In the genomic region with DNA sequence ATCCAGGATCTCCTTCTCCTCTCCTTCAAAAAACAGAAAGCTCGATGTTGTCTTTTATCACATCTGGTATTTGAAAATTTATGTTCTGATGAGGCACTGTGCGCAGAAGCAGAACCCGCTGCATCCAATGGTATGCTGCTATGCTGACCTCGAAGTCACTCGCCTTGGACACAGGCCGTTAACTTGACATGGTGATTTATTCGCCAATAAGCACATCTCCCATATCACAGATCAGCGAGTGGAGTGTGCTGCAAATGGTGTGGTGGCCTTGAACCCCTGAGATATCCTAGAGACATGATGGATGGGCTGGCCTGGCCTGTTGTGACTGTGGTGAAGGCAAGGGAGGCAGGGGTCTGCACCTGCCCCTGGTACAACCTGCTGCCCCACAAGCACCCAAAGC, we compare ENCODE assay signal across 19 cellular contexts.
A peak's percentile ranks its signal among the peaks of the same experiment; 100 is the strongest.
DNase-seq lines count a peak whose midpoint lies in the region; ATAC-seq and TF ChIP-seq lines count a peak whose summit lies in the region.
"Had no signal": no experiment of that assay in that cellular context is flagged by ENCODE, and none has a peak within 500 bp of the region (broad histone marks: within the 10 kb centered on the region; RNA-seq: fewer than 3 reads in every experiment).

No MANE protein-coding gene starts in this region.

- no peaks in the 10 kb centered on the region for H3K4me1 ChIP-seq in neuronal stem cell (ENCODE audit: control insufficient read depth in 2 of 2, insufficient read depth in 1 of 2, low read depth in 1 of 2, low read length in 2 of 2)
- H3K4me1 ChIP-seq in upper lobe of right lung, result no peaks in the 10 kb centered on the region
- H3K4me1 ChIP-seq: A549; BLaER1 treated with 17β-estradiol and CSF1 and Interleukin-3, amounts not matched to agents 10 nM and 100 nM; Caco-2 had no signal

- no peak overlapping the region for H2BK5ac ChIP-seq in neuronal stem cell (ENCODE audit: low read length)

- WGBS in neuronal stem cell (ENCODE audit: extremely low coverage in 2 of 2, insufficient read length in 2 of 2, insufficient replicate concordance in 1 of 2), 2 donors, result no CpG with 5 or more reads among the region's 8 CpGs

- H3K36me3 Mint-ChIP-seq in Calu3 (ENCODE audit: insufficient read depth, unreplicated experiment), result no peaks in the 10 kb centered on the region
- H3K36me3 Mint-ChIP-seq: CD8-positive, alpha-beta T cell had no signal

- H3K14ac ChIP-seq in neuronal stem cell (ENCODE audit: low read length), result no peak overlapping the region

- H3K4me3 Mint-ChIP-seq in Calu3 (ENCODE audit: low read depth, unreplicated experiment), result no peak overlapping the region
- H3K4me3 Mint-ChIP-seq: B cell; CD4-positive, alpha-beta T cell; CD8-positive, alpha-beta T cell had no signal

- ATAC-seq in upper lobe of right lung, result peak; percentile 30
- no peak for ATAC-seq in HG02642 (IDR thresholded peaks at IDR 0.05; ENCODE audit: poor library complexity, unreplicated experiment)
- ATAC-seq: A549; CD8-positive, alpha-beta T cell had no signal

- H4K91ac ChIP-seq in neuronal stem cell (ENCODE audit: low read depth, low read length, poor library complexity), result no peak overlapping the region

- BruUV-seq in Calu3 (replicated peaks; lab: Mats Ljungman, UMichigan), result no TSS peak

- H3K79me1 ChIP-seq in neuronal stem cell (ENCODE audit: low read depth, low read length), result no peaks in the 10 kb centered on the region

- H3K36me3 ChIP-seq in neuronal stem cell (replicated peaks in 1 of 2; ENCODE audit: control insufficient read depth in 2 of 2, insufficient read depth in 2 of 2, low read length in 2 of 2), result no peaks in the 10 kb centered on the region
- H3K36me3 ChIP-seq in upper lobe of right lung, result no peaks in the 10 kb centered on the region
- H3K36me3 ChIP-seq: BLaER1 treated with 17β-estradiol and CSF1 and Interleukin-3, amounts not matched to agents 10 nM and 100 nM had no signal

- no peak overlapping the region for H2AK5ac ChIP-seq in neuronal stem cell (ENCODE audit: low read depth, low read length)

- H3K4me1 Mint-ChIP-seq in Calu3 (ENCODE audit: low read depth, unreplicated experiment), result no peaks in the 10 kb centered on the region
- H3K4me1 Mint-ChIP-seq: B cell had no signal

- H3K27me3 ChIP-seq in neuronal stem cell (ENCODE audit: control insufficient read depth in 3 of 3, insufficient read depth in 3 of 3, low read depth in 1 of 3, low read length in 3 of 3) (no peaks in the 10 kb centered on the region), upper lobe of right lung (no peaks in the 10 kb centered on the region)
- H3K27me3 ChIP-seq: BLaER1 treated with 17β-estradiol and CSF1 and Interleukin-3, amounts not matched to agents 10 nM and 100 nM had no signal

- no peak overlapping the region for H3K4me3 ChIP-seq in neuronal stem cell (ENCODE audit: low read length in 2 of 2)
- no peak overlapping the region for H3K4me3 ChIP-seq in upper lobe of right lung
- H3K4me3 ChIP-seq: A549; BLaER1 treated with 17β-estradiol and CSF1 and Interleukin-3, amounts not matched to agents 10 nM and 100 nM had no signal

- H3K23ac ChIP-seq in neuronal stem cell (ENCODE audit: low read depth, low read length, poor library complexity), result no peak overlapping the region

- H2BK120ac ChIP-seq in neuronal stem cell (ENCODE audit: low read depth, low read length), result no peak overlapping the region

- H2BK15ac ChIP-seq in neuronal stem cell (ENCODE audit: low read length), result no peak overlapping the region

- H3K18ac ChIP-seq in neuronal stem cell (ENCODE audit: low read length), result peak overlapping the region; percentile 11

- no peak overlapping the region for H3K27ac ChIP-seq in neuronal stem cell (replicated peaks; ENCODE audit: low read length)
- no peak overlapping the region for H3K27ac ChIP-seq in upper lobe of right lung
- H3K27ac ChIP-seq: A549; BLaER1 treated with 17β-estradiol and CSF1 and Interleukin-3, amounts not matched to agents 10 nM and 100 nM; C4-2B had no signal

- DNase-seq in SK-N-DZ (ENCODE audit: low spot score) (peak; percentile 8), left kidney (ENCODE audit: low read depth, low spot score) (peak; percentile 97), neuronal stem cell (ENCODE audit: low spot score) (no peak), upper lobe of right lung (no peak), A172 (ENCODE audit: low spot score) (no peak), mucosa of gallbladder (ENCODE audit: low spot score) (no peak), Calu3 (no peak)
- DNase-seq: 8988T; AML-193; Caco-2; CD4-positive, alpha-beta T cell; CD8-positive, alpha-beta T cell; DMS79 treated with DMSO at 0.1 percent for 48 hours; GF-D8 had no signal

- H3K9me3 Mint-ChIP-seq in Calu3 (ENCODE audit: low read depth, unreplicated experiment), result peaks cover 7% of the 10 kb centered on the region
- H3K9me3 Mint-ChIP-seq: CD4-positive, alpha-beta T cell; CD8-positive, alpha-beta T cell had no signal

- TF ChIP-seq CTCF in upper lobe of right lung (IDR thresholded peaks at IDR 0.05) (no peak), Calu3 (IDR thresholded peaks at IDR 0.05; ENCODE audit: unreplicated experiment) (no peak)

- H4K8ac ChIP-seq in neuronal stem cell (ENCODE audit: low read depth, low read length), result no peak overlapping the region

- intact Hi-C loops in upper lobe of right lung (cut with DNase I) (no loop called here), Calu3 (cut with micrococcal nuclease; ENCODE audit: unreplicated experiment) (no loop called here)

- H2AFZ ChIP-seq in neuronal stem cell (ENCODE audit: low read length), result no peak overlapping the region

- no peak overlapping the region for H3K4ac ChIP-seq in neuronal stem cell (ENCODE audit: low read length)

- H3K27ac Mint-ChIP-seq in Calu3 (ENCODE audit: unreplicated experiment), result no peak overlapping the region
- H3K27ac Mint-ChIP-seq: B cell; CD4-positive, alpha-beta T cell; CD8-positive, alpha-beta T cell had no signal

- H3K9me3 ChIP-seq in neuronal stem cell (replicated peaks in 1 of 2; ENCODE audit: control insufficient read depth in 2 of 2, insufficient read depth in 1 of 2, low read depth in 1 of 2, low read length in 2 of 2) (no peaks in the 10 kb centered on the region), upper lobe of right lung (no peaks in the 10 kb centered on the region)
- H3K9me3 ChIP-seq: A549; BLaER1 treated with 17β-estradiol and CSF1 and Interleukin-3, amounts not matched to agents 10 nM and 100 nM; Caco-2 had no signal

- CTCF ChIA-PET in Calu3 (lab: Charles Lee), result no interaction called here

- H3K27me3 Mint-ChIP-seq in Calu3 (ENCODE audit: unreplicated experiment), result no peaks in the 10 kb centered on the region
- H3K27me3 Mint-ChIP-seq: B cell; CD4-positive, alpha-beta T cell had no signal

- no peak overlapping the region for H3K9ac ChIP-seq in neuronal stem cell (ENCODE audit: low read depth, low read length, poor library complexity)
- H3K9ac ChIP-seq: BLaER1 treated with 17β-estradiol and CSF1 and Interleukin-3, amounts not matched to agents 10 nM and 100 nM had no signal

- no peak overlapping the region for H2BK12ac ChIP-seq in neuronal stem cell (ENCODE audit: low read length)

- no peak overlapping the region for H3K4me2 ChIP-seq in neuronal stem cell (ENCODE audit: insufficient read depth, low read length, poor library complexity, severe bottlenecking)
- H3K4me2 ChIP-seq: A549; BLaER1 treated with 17β-estradiol and CSF1 and Interleukin-3, amounts not matched to agents 10 nM and 100 nM had no signal

Comparison
In these comparisons a context has a peak if more than half of its experiments do, and no peak if none do; other contexts are left out.
1. DNase-seq: peak in SK-N-DZ (single experiment) and left kidney (single experiment); none in neuronal stem cell (single experiment), upper lobe of right lung (single experiment), A172 (single experiment), mucosa of gallbladder (single experiment) and Calu3 (single experiment).